ENCODE assay signal across 1 cellular context in genomic region chr2:197434541-197435513, GRCh38.
TF ChIP-seq lines count a peak whose summit lies in the region.

A gene with protein sequence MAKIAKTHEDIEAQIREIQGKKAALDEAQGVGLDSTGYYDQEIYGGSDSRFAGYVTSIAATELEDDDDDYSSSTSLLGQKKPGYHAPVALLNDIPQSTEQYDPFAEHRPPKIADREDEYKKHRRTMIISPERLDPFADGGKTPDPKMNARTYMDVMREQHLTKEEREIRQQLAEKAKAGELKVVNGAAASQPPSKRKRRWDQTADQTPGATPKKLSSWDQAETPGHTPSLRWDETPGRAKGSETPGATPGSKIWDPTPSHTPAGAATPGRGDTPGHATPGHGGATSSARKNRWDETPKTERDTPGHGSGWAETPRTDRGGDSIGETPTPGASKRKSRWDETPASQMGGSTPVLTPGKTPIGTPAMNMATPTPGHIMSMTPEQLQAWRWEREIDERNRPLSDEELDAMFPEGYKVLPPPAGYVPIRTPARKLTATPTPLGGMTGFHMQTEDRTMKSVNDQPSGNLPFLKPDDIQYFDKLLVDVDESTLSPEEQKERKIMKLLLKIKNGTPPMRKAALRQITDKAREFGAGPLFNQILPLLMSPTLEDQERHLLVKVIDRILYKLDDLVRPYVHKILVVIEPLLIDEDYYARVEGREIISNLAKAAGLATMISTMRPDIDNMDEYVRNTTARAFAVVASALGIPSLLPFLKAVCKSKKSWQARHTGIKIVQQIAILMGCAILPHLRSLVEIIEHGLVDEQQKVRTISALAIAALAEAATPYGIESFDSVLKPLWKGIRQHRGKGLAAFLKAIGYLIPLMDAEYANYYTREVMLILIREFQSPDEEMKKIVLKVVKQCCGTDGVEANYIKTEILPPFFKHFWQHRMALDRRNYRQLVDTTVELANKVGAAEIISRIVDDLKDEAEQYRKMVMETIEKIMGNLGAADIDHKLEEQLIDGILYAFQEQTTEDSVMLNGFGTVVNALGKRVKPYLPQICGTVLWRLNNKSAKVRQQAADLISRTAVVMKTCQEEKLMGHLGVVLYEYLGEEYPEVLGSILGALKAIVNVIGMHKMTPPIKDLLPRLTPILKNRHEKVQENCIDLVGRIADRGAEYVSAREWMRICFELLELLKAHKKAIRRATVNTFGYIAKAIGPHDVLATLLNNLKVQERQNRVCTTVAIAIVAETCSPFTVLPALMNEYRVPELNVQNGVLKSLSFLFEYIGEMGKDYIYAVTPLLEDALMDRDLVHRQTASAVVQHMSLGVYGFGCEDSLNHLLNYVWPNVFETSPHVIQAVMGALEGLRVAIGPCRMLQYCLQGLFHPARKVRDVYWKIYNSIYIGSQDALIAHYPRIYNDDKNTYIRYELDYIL (minus strand): TSS chr2:197435028. CDS start chr2:197434999, 29 bp downstream.

TF ChIP-seq in HepG2, 621 proteins besides CTCF, POLR2A, EP300 and RAD21 (continued from another document and continues in another):
- TF ChIP-seq CEBPZ (IDR thresholded peaks at IDR 0.05; ENCODE audit: low read length), result no peak
- peak; percentile 86 for TF ChIP-seq MXD3 (CRISPR knock-in tag; IDR thresholded peaks at IDR 0.05)
- peak; percentile 41; the same call in 1 of the 2 replicates for TF ChIP-seq SIX4 (CRISPR knock-in tag; IDR thresholded peaks at IDR 0.05)
- TF ChIP-seq NPAS2 (CRISPR knock-in tag; IDR thresholded peaks at IDR 0.05; ENCODE audit: borderline replicate concordance), result no peak
- TF ChIP-seq, protein P1, sequence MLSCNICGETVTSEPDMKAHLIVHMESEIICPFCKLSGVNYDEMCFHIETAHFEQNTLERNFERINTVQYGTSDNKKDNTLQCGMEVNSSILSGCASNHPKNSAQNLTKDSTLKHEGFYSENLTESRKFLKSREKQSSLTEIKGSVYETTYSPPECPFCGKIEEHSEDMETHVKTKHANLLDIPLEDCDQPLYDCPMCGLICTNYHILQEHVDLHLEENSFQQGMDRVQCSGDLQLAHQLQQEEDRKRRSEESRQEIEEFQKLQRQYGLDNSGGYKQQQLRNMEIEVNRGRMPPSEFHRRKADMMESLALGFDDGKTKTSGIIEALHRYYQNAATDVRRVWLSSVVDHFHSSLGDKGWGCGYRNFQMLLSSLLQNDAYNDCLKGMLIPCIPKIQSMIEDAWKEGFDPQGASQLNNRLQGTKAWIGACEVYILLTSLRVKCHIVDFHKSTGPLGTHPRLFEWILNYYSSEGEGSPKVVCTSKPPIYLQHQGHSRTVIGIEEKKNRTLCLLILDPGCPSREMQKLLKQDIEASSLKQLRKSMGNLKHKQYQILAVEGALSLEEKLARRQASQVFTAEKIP (CRISPR knock-in tag; IDR thresholded peaks at IDR 0.05; ENCODE audit: borderline replicate concordance), result no peak
- TF ChIP-seq CBX5 (CRISPR knock-in tag; IDR thresholded peaks at IDR 0.05; ENCODE audit: borderline replicate concordance), result peak; percentile 72; the same call in 1 of the 2 replicates
- TF ChIP-seq, protein P2, sequence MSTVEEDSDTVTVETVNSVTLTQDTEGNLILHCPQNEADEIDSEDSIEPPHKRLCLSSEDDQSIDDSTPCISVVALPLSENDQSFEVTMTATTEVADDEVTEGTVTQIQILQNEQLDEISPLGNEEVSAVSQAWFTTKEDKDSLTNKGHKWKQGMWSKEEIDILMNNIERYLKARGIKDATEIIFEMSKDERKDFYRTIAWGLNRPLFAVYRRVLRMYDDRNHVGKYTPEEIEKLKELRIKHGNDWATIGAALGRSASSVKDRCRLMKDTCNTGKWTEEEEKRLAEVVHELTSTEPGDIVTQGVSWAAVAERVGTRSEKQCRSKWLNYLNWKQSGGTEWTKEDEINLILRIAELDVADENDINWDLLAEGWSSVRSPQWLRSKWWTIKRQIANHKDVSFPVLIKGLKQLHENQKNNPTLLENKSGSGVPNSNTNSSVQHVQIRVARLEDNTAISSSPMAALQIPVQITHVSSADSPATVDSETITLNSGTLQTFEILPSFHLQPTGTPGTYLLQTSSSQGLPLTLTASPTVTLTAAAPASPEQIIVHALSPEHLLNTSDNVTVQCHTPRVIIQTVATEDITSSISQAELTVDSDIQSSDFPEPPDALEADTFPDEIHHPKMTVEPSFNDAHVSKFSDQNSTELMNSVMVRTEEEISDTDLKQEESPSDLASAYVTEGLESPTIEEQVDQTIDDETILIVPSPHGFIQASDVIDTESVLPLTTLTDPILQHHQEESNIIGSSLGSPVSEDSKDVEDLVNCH (CRISPR knock-in tag; IDR thresholded peaks at IDR 0.05), result no peak
- TF ChIP-seq ZNF430 (CRISPR knock-in tag; IDR thresholded peaks at IDR 0.05), result no peak
- peak; percentile 56 for TF ChIP-seq ZFP90 (CRISPR knock-in tag; IDR thresholded peaks at IDR 0.05; ENCODE audit: borderline replicate concordance)
- TF ChIP-seq SNAPC2 (CRISPR knock-in tag; IDR thresholded peaks at IDR 0.05), result peak; percentile 27; the same call in 1 of the 2 replicates
- TF ChIP-seq, protein P3, sequence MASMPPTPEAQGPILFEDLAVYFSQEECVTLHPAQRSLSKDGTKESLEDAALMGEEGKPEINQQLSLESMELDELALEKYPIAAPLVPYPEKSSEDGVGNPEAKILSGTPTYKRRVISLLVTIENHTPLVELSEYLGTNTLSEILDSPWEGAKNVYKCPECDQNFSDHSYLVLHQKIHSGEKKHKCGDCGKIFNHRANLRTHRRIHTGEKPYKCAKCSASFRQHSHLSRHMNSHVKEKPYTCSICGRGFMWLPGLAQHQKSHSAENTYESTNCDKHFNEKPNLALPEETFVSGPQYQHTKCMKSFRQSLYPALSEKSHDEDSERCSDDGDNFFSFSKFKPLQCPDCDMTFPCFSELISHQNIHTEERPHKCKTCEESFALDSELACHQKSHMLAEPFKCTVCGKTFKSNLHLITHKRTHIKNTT (CRISPR knock-in tag; IDR thresholded peaks at IDR 0.05), result no peak
- 0 out of 2 replicates have a peak, but pooled peaks have one; percentile 38 for TF ChIP-seq GTF3A (CRISPR knock-in tag; conservative IDR thresholded peaks at IDR 0.05)
- TF ChIP-seq, protein P4, sequence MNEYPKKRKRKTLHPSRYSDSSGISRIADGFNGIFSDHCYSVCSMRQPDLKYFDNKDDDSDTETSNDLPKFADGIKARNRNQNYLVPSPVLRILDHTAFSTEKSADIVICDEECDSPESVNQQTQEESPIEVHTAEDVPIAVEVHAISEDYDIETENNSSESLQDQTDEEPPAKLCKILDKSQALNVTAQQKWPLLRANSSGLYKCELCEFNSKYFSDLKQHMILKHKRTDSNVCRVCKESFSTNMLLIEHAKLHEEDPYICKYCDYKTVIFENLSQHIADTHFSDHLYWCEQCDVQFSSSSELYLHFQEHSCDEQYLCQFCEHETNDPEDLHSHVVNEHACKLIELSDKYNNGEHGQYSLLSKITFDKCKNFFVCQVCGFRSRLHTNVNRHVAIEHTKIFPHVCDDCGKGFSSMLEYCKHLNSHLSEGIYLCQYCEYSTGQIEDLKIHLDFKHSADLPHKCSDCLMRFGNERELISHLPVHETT (CRISPR knock-in tag; conservative IDR thresholded peaks at IDR 0.05), result no peak; the same call in 1 of the 2 replicates
- TF ChIP-seq ZBTB34 (CRISPR knock-in tag; IDR thresholded peaks at IDR 0.05), result peak; percentile 84
- TF ChIP-seq BATF2 (CRISPR knock-in tag; IDR thresholded peaks at IDR 0.05), result no peak
- TF ChIP-seq SNRNP70 (IDR thresholded peaks at IDR 0.05; ENCODE audit: low read depth, low read length), result no peak
- TF ChIP-seq, protein P5, sequence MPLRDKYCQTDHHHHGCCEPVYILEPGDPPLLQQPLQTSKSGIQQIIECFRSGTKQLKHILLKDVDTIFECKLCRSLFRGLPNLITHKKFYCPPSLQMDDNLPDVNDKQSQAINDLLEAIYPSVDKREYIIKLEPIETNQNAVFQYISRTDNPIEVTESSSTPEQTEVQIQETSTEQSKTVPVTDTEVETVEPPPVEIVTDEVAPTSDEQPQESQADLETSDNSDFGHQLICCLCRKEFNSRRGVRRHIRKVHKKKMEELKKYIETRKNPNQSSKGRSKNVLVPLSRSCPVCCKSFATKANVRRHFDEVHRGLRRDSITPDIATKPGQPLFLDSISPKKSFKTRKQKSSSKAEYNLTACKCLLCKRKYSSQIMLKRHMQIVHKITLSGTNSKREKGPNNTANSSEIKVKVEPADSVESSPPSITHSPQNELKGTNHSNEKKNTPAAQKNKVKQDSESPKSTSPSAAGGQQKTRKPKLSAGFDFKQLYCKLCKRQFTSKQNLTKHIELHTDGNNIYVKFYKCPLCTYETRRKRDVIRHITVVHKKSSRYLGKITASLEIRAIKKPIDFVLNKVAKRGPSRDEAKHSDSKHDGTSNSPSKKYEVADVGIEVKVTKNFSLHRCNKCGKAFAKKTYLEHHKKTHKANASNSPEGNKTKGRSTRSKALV (CRISPR knock-in tag; IDR thresholded peaks at IDR 0.05), result peak; percentile 21; the same call in 1 of the 2 replicates
- no peak for TF ChIP-seq U2AF1 (optimal IDR thresholded peaks at IDR 0.05; ENCODE audit: low read depth, low read length)
- TF ChIP-seq SP4 (CRISPR knock-in tag; IDR thresholded peaks at IDR 0.05), result peak; percentile 89
- peak; percentile 94 for TF ChIP-seq KDM5A (IDR thresholded peaks at IDR 0.05; ENCODE audit: borderline replicate concordance, low read length)
